ENCODE assay signal across 8 cellular contexts in the genomic region with DNA sequence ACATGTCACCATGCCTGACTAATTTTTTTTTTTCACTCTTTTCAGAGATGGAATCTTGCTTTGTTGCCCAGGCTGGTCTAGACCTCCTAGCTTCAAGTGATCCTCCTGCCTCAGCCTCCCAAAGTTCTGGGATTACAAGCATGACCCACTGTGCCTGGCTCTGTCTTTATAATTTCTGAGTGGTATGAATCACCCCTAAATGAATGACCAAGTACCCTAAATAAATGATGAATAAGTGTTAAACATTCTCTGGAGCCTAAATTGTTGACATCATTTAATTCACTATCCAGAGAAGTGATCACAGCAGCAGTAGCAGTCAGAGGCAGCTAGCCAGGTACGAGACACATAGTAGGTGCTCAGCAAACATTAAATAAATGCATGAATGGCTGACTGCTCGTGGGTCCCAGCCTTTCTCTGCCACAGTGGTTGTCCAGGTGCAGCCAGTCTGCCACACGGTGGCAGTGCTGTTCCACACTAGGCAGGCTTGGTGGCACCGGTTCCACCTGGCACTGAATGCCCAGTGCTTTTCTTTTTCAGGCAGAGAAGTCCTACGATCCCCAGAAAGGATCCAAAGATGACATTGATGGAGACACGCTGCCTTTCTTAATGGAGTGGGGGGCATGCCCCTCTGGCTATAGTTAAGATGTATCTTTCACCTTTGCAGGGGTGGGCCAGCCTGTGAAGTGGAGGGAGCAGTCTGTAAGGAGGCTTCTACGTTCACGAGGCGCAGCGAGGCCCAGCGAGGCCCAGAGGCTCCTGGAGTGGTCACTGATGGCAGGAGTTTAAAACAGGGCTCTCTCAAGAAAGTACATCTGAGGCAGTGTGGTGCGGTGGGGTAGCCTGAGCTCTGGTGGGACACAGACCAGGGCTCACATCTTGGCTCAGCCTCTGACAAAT. TPM values are rescaled to one million over a fixed set of nuclear protein-coding genes. Genes with fewer than 3 reads are reported as not detected.
DNase-seq lines count a peak whose midpoint lies in the region; TF ChIP-seq lines count a peak whose summit lies in the region.

No MANE protein-coding gene starts in this region.

- peaks cover 5% of the 10 kb centered on the region for H3K27me3 Mint-ChIP-seq in H9 (ENCODE audit: low read depth)

- no peak overlapping the region for H2BK12ac ChIP-seq in H9 (ENCODE audit: insufficient read length, low read depth, low read length)

- no peaks in the 10 kb centered on the region for H4K20me1 ChIP-seq in H9 (ENCODE audit: control insufficient read depth, insufficient read depth, insufficient read length)

- no peak overlapping the region for H2BK120ac ChIP-seq in H9 (ENCODE audit: low read depth, low read length, poor library complexity, severe bottlenecking)

- no peaks in the 10 kb centered on the region for H3K36me3 Mint-ChIP-seq in H9 (ENCODE audit: insufficient read depth in 1 of 3, low read depth in 3 of 3)

- H3K4me1 ChIP-seq in H9 (ENCODE audit: insufficient read depth, low read length), result no peaks in the 10 kb centered on the region

- H3K9ac ChIP-seq in H9 (ENCODE audit: extremely low read depth, insufficient read length, low read length), result no peak overlapping the region

- no CpG with 5 or more reads among the region's 12 CpGs for WGBS in H9 (ENCODE audit: extremely low coverage, insufficient read length, low lambda C conversion rate)

- no peak overlapping the region for H3K14ac ChIP-seq in H9 (ENCODE audit: insufficient read depth, low read length)

- no peak overlapping the region for H3K4me2 ChIP-seq in H9 (ENCODE audit: insufficient read depth, insufficient read length, low read length)

- DNase-seq in Daoy (ENCODE audit: low read depth) (peak; percentile 81), H9 (peak; percentile 78), NCI-H128 (lab: John Stamatoyannopoulos, UW; ENCODE audit: unreplicated experiment) (peak; percentile 42), UCSD-AML1 (lab: John Stamatoyannopoulos, UW; ENCODE audit: unreplicated experiment) (peak; percentile 58), brain microvascular endothelial cell (peak; percentile 46), islet precursor cell (peak; percentile 83), GOT3 (lab: John Stamatoyannopoulos, UW) (no peak)
- peak; percentile 43 to 54 (median 49) for DNase-seq in stimulated activated CD4-positive, alpha-beta T cell treated with anti-CD3 and anti-CD28 coated beads, Interleukin-1b, Interleukin-23, amount 100 ng/mL, for 24 hours (ENCODE audit: low read depth in 4 of 4, low spot score in 1 of 4)

- no peak overlapping the region for H3K4ac ChIP-seq in H9 (ENCODE audit: low read depth, low read length)

- no peaks in the 10 kb centered on the region for H3K36me3 ChIP-seq in brain microvascular endothelial cell (replicated peaks)

- H3K4me1 Mint-ChIP-seq in H9, result no peaks in the 10 kb centered on the region

- no peak overlapping the region for H2BK5ac ChIP-seq in H9 (ENCODE audit: insufficient read length, low read length)

- H3K23me2 ChIP-seq in H9 (ENCODE audit: insufficient read length, low read depth, low read length, poor library complexity, severe bottlenecking), result no peaks in the 10 kb centered on the region

- no peak overlapping the region for H4K91ac ChIP-seq in H9 (ENCODE audit: insufficient read length, low read depth, low read length)

- no peak overlapping the region for H2AFZ ChIP-seq in H9 (ENCODE audit: low read length)

- H4K8ac ChIP-seq in H9 (replicated peaks; ENCODE audit: insufficient read length, low read depth, low read length), result no peak overlapping the region

- H2BK20ac ChIP-seq in H9 (ENCODE audit: low read depth, low read length, poor library complexity, severe bottlenecking), result no peak overlapping the region

- no peak overlapping the region for H4K5ac ChIP-seq in H9 (ENCODE audit: insufficient read length, low read depth, low read length)

- no peak overlapping the region for H2AK5ac ChIP-seq in H9 (ENCODE audit: insufficient read length, low read length)

- no peaks in the 10 kb centered on the region for H3K9me3 Mint-ChIP-seq in H9

- no peak overlapping the region for H3K27ac Mint-ChIP-seq in H9

- H3K9me3 ChIP-seq in H9 (ENCODE audit: control insufficient read depth, low read depth, low read length), result no peaks in the 10 kb centered on the region

- no peak overlapping the region for H2BK15ac ChIP-seq in H9 (ENCODE audit: low read depth, low read length)

- no peak overlapping the region for H3K4me3 ChIP-seq in brain microvascular endothelial cell (ENCODE audit: low read depth, low read length)

- no peak overlapping the region for H3T11ph ChIP-seq in H9 (ENCODE audit: low read length)

- H3K4me3 Mint-ChIP-seq in H9, result no peak overlapping the region

- H3K27me3 ChIP-seq in H9 (ENCODE audit: insufficient read depth, low read length) (no peaks in the 10 kb centered on the region), brain microvascular endothelial cell (replicated peaks) (no peaks in the 10 kb centered on the region)

- peak; percentile 95 for TF ChIP-seq CTCF in H9 (conservative IDR thresholded peaks at IDR 0.05)
- peak; percentile 98 for TF ChIP-seq CTCF in brain microvascular endothelial cell (IDR thresholded peaks at IDR 0.05; ENCODE audit: low read depth, low read length, missing control alignments)

- H3K79me2 ChIP-seq in H9 (ENCODE audit: insufficient read depth, low read length), result no peaks in the 10 kb centered on the region

- no peak overlapping the region for H3K23ac ChIP-seq in H9 (ENCODE audit: insufficient read length, low read depth, low read length)

- no peaks in the 10 kb centered on the region for H3K79me1 ChIP-seq in H9 (ENCODE audit: insufficient read depth, low read depth, low read length, poor library complexity, severe bottlenecking)

- H3K27ac ChIP-seq in H9 (ENCODE audit: insufficient read length, low read depth, low read length) (no peak overlapping the region), brain microvascular endothelial cell (no peak overlapping the region)

- no peak overlapping the region for H3K56ac ChIP-seq in H9 (ENCODE audit: insufficient read length, low read depth, low read length)

- in situ Hi-C loops in brain microvascular endothelial cell (cut with HindIII; ENCODE audit: low pct_ligation_motif_present, low sequenced_read_pairs), result no loop called here

- H3K18ac ChIP-seq in H9 (ENCODE audit: insufficient read length, low read depth, low read length), result no peak overlapping the region

RNA-seq across cellular contexts. Expression of gene TTC12, which starts 8.7 kb away (rescaled TPM):
- 6.9 and 9.9 TPM in 2 replicates for total RNA-seq in Daoy (2014; rRNA removed; shearing (Covaris generic))
- total RNA-seq in H9 (2021), result 8.3 and 9.5 TPM in 2 replicates
